In the genomic region with DNA sequence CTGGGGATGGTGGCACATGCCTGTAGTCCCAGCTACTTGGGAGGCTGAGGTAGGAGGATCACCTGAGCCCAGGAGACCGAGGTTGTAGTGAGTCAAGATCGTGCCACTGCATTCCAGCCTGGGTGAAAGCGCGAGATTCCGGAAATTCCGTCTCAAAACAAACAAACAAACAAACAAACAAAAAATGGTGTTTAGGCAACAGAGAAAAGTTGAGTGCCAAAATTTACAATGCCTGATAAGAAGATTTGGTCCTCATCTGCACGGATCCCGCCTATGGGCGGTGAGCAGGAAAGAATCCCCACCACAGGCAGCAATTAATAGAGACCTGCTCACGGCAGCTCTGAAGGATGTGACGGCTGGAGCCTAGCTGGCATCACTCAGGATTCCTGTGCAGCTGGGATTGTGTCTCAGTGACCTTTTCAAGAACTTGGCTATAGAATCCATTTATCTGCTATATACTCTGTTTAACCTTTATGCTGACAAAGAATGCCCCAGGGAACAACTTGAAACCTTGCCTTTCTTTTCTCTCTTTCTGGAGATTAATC, we compare ENCODE assay signal across 29 cellular contexts. TPM values are rescaled to one million over a fixed set of nuclear protein-coding genes. Genes with fewer than 3 reads are reported as not detected.
A peak's percentile ranks its signal among the peaks of the same experiment; 100 is the strongest.
DNase-seq lines count a peak whose midpoint lies in the region; ATAC-seq and TF ChIP-seq lines count a peak whose summit lies in the region.
"Had no signal": no experiment of that assay in that cellular context is flagged by ENCODE, and none has a peak within 500 bp of the region (broad histone marks: within the 10 kb centered on the region; RNA-seq: fewer than 3 reads in every experiment).

No MANE protein-coding gene starts in this region.

- H3K4me3 ChIP-seq in right atrium auricular region (no peak overlapping the region), psoas muscle (no peak overlapping the region)
- H3K4me3 ChIP-seq: esophagus squamous epithelium, pancreas, SK-N-MC, spleen, stomach, thyroid gland had no signal

- WGBS in psoas muscle, 3 donors: 52 to 66% (median 56%) methylated on average over 11 of the region's 11 CpGs

- intact Hi-C loops in Right ventricle myocardium superior (cut with DNase I): loop anchor here (10.0 kb wide), 1 partner anchor 352 kb away; no protein-coding TSS in a partner anchor
- intact Hi-C loops in cardiac septum (cut with DNase I): no loop called here
- intact Hi-C loops in psoas muscle (cut with DNase I): no loop called here

- ATAC-seq in Right ventricle myocardium superior (ENCODE audit: poor library complexity) (peak; percentile 63), psoas muscle (peak; percentile 50 to 73 (median 60)), GM19324 (IDR thresholded peaks at IDR 0.05; ENCODE audit: low FRiP score, unreplicated experiment) (no peak), GM18873 (IDR thresholded peaks at IDR 0.05; ENCODE audit: low FRiP score, unreplicated experiment) (no peak), GM21717 (IDR thresholded peaks at IDR 0.05; ENCODE audit: unreplicated experiment) (no peak), GM21423 (IDR thresholded peaks at IDR 0.05; ENCODE audit: unreplicated experiment) (no peak)
- ATAC-seq: foreskin keratinocyte, WTC11 had no signal

- H3K27ac ChIP-seq in right atrium auricular region (peak overlapping the region; percentile 69 to 85), psoas muscle (peak overlapping the region; percentile 83)
- H3K27ac ChIP-seq: foreskin keratinocyte, SK-N-MC, thyroid gland had no signal

- no peaks in the 10 kb centered on the region for H3K27me3 ChIP-seq in right atrium auricular region
- H3K27me3 ChIP-seq in psoas muscle (ENCODE audit: insufficient read depth in 3 of 3, low read length in 2 of 3): no peaks in the 10 kb centered on the region
- H3K27me3 ChIP-seq: esophagus squamous epithelium, foreskin keratinocyte, pancreas, spleen, stomach, thyroid gland had no signal

- no peaks in the 10 kb centered on the region for H3K9me3 ChIP-seq in right atrium auricular region
- H3K9me3 ChIP-seq in psoas muscle: no peaks in the 10 kb centered on the region
- H3K9me3 ChIP-seq: pancreas, thyroid gland had no signal

- no peaks in the 10 kb centered on the region for H3K36me3 ChIP-seq in right atrium auricular region
- no peaks in the 10 kb centered on the region for H3K36me3 ChIP-seq in psoas muscle (ENCODE audit: insufficient read depth in 1 of 2, low read depth in 1 of 2)
- H3K36me3 ChIP-seq: esophagus squamous epithelium, pancreas, spleen, stomach, thyroid gland had no signal

- DNase-seq in Right ventricle myocardium superior (no peak), cardiac septum (ENCODE audit: low spot score) (no peak), right atrium auricular region (ENCODE audit: low spot score) (no peak), psoas muscle (no peak)
- DNase-seq: activated CD4-positive, alpha-beta T cell treated with anti-CD3 and anti-CD28 coated beads, Interleukin-2, amount 10 ng/mL, durations not matched to agents 7 days and 5 days; activated gamma-delta T cell; activated naive CD8-positive, alpha-beta T cell treated with anti-CD3 and anti-CD28 coated beads for 36 hours; CD4-positive, alpha-beta T cell; central memory CD4-positive, alpha-beta T cell; DMS79 treated with DMSO at 0.1 percent for 48 hours; esophagus squamous epithelium; foreskin keratinocyte; GF-D8; NCI-H1694; NCI-H2171; NCI-H510A treated with DMSO at 0.1 percent for 48 hours; pancreas; spleen; stimulated activated CD4-positive, alpha-beta T cell treated with anti-CD3 and anti-CD28 coated beads, Interleukin-2, amount 100 ng/mL, for 24 hours; stimulated activated CD8-positive, alpha-beta memory T cell treated with anti-CD3 and anti-CD28 coated beads, Interleukin-4, amount 100 ng/mL, for 48 hours; stomach; T-helper 1 cell; thyroid gland had no signal

- H3K4me1 ChIP-seq in right atrium auricular region (peaks cover 0 to 20% of the 10 kb centered on the region in 2 donors), psoas muscle (peaks cover 21% of the 10 kb centered on the region)
- H3K4me1 ChIP-seq: pancreas, thyroid gland had no signal

- TF ChIP-seq CTCF in right atrium auricular region (IDR thresholded peaks at IDR 0.05) (no peak), psoas muscle (IDR thresholded peaks at IDR 0.05) (no peak)

RNA-seq across cellular contexts. Expression of a gene that starts 14.0 kb away (rescaled TPM):
- total RNA-seq in Right ventricle myocardium superior (54.0 TPM), cardiac septum (48.8 TPM), right atrium auricular region (10 to 100 TPM; 42.6 to 44.4 TPM), psoas muscle (10 to 100 TPM; 45.7 to 72.7 (median 55.7) TPM)
- polyA plus RNA-seq in psoas muscle: 10 to 100 TPM; 29.4 to 57.1 (median 42.9) TPM

Comparison
In these comparisons a context has a peak if more than half of its experiments do, and no peak if none do; other contexts are left out.
1. ATAC-seq: peak in Right ventricle myocardium superior (single experiment) and psoas muscle (4 of 4); none in GM19324 (single experiment), GM18873 (single experiment), GM21717 (single experiment) and GM21423 (single experiment).